ENCODE assay signal across 2 cellular contexts in genomic region chr10:45374451-45375052, GRCh38.
TF ChIP-seq lines count a peak whose summit lies in the region.

No MANE protein-coding gene starts in this region.

TF ChIP-seq in SK-N-SH, 30 proteins besides CTCF, POLR2A, EP300 and RAD21 (continued from another document):
- TF ChIP-seq REST (IDR thresholded peaks at IDR 0.05; ENCODE audit: low read depth, low read length), result no peak
- no peak for TF ChIP-seq MEF2A (IDR thresholded peaks at IDR 0.05; ENCODE audit: borderline replicate concordance, low read depth)
- no peak for TF ChIP-seq EZH2phosphoT487 (IDR thresholded peaks at IDR 0.05; ENCODE audit: borderline replicate concordance, low read depth)

TF ChIP-seq in SK-N-SH treated with all-trans-retinoic acid at 6 μM for 48 hours, 23 proteins besides CTCF, POLR2A, EP300 and RAD21 (continued from another document):
- TF ChIP-seq POU6F1 (CRISPR knock-in tag; IDR thresholded peaks at IDR 0.05; ENCODE audit: borderline replicate concordance, low read depth), result no peak
- TF ChIP-seq, protein P1, sequence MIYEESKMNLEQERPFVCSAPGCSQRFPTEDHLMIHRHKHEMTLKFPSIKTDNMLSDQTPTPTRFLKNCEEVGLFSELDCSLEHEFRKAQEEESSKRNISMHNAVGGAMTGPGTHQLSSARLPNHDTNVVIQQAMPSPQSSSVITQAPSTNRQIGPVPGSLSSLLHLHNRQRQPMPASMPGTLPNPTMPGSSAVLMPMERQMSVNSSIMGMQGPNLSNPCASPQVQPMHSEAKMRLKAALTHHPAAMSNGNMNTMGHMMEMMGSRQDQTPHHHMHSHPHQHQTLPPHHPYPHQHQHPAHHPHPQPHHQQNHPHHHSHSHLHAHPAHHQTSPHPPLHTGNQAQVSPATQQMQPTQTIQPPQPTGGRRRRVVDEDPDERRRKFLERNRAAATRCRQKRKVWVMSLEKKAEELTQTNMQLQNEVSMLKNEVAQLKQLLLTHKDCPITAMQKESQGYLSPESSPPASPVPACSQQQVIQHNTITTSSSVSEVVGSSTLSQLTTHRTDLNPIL (CRISPR knock-in tag; IDR thresholded peaks at IDR 0.05; ENCODE audit: low read depth), result no peak
- no peak for TF ChIP-seq BACH2 (CRISPR knock-in tag; IDR thresholded peaks at IDR 0.05; ENCODE audit: borderline replicate concordance)
- no peak for TF ChIP-seq ESRRG (CRISPR knock-in tag; IDR thresholded peaks at IDR 0.05)
